ENCODE assay signal across 8 cellular contexts in the genomic region with DNA sequence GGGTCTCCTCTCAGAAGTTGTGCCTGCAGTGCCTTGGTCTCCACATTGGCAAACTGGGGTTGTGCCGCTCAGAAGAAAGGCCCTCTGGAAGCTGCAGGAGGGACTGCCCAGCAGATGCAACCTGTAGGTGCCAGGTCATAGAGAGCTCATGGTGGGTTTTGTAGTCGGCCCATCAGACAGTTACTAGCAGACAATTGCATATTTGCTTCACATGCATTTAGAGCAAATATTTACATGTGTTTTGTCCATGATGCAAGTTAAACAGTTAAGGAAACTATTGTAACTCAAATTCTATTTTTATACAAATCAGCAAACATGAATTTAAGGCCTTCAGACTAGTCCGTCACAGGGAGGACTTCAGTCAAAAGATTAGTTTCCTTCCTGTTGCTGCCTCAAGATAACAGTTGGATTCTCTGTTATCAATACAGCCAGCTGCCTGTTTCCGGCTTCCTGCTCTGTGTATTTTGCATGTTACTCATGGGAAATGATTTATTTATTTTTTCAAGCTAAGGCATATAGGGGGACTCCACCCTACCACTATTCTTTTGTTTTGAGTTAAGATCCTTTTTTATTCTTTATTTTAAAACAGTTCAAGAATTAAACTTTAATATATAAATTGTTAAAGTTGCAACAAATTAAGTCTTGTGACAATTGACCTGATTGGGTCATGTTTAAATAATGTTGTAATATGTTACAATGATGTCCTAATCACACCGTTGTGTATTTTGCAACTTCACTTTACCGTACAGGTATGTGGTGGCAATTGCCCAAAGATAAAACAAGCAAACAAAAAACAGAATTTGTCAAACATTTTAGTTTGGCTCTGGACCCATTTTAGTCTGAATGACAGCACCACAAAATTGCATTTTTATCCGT.
DNase-seq lines count a peak whose midpoint lies in the region; TF ChIP-seq lines count a peak whose summit lies in the region.

No MANE protein-coding gene starts in this region.

- H3K4me1 ChIP-seq in muscle layer of duodenum (ENCODE audit: control insufficient read depth in 1 of 2, insufficient read depth in 2 of 2, low read length in 2 of 2), result peaks cover 13 to 18% of the 10 kb centered on the region in 2 donors
- peaks cover 0 to 29% (median 10%) of the 10 kb centered on the region in 4 donors for H3K4me1 ChIP-seq in tibial artery

- H3K36me3 ChIP-seq in muscle layer of duodenum (ENCODE audit: control insufficient read depth in 1 of 2, insufficient read depth in 2 of 2, low read length in 2 of 2), result peaks cover 0 to 4% of the 10 kb centered on the region in 2 donors
- H3K36me3 ChIP-seq in tibial artery, result no peaks in the 10 kb centered on the region

- TF ChIP-seq CTCF in cardiac fibroblast (IDR thresholded peaks at IDR 0.05; ENCODE audit: low read depth, low read length) (no peak), tibial artery (IDR thresholded peaks at IDR 0.05) (no peak)

- H3K4me3 ChIP-seq in cardiac fibroblast (replicated peaks in 1 of 2; ENCODE audit: low read depth in 2 of 2, low read length in 2 of 2) (no peak overlapping the region), muscle layer of duodenum (ENCODE audit: low read depth in 1 of 2, low read length in 2 of 2) (no peak overlapping the region), tibial artery (no peak overlapping the region)

- no peaks in the 10 kb centered on the region for H3K27me3 ChIP-seq in muscle layer of duodenum (ENCODE audit: low read depth, low read length)
- no peaks in the 10 kb centered on the region for H3K27me3 ChIP-seq in tibial artery

- intact Hi-C loops in tibial artery (cut with DNase I; ENCODE audit: low total_unique reads), result no loop called here

- peak; percentile 35 for DNase-seq in activated naive CD4-positive, alpha-beta T cell treated with Interleukin-2 at 50 U/mL for 16 hours
- no peak for DNase-seq in activated naive CD4-positive, alpha-beta T cell (lab: John Stamatoyannopoulos, UW)
- DNase-seq in HuH-7.5 (ENCODE audit: low spot score), result peak; percentile 43
- DNase-seq in cardiac fibroblast (ENCODE audit: low read depth in 2 of 2), result peak; percentile 55 to 69
- DNase-seq in NCI-H1417 treated with DMSO at 0.1 percent for 48 hours (lab: John Stamatoyannopoulos, UW), result no peak
- no peak for DNase-seq in tibial artery
- DNase-seq in stimulated activated CD4-positive, alpha-beta T cell treated with anti-CD3 and anti-CD28 coated beads, Interleukin-2, amount 100 ng/mL, for 48 hours, result no peak

- no peaks in the 10 kb centered on the region for H3K9me3 ChIP-seq in muscle layer of duodenum (ENCODE audit: control insufficient read depth in 1 of 2, low read length in 2 of 2)
- H3K9me3 ChIP-seq in tibial artery, result no peaks in the 10 kb centered on the region

- peak overlapping the region; percentile 17 for H3K27ac ChIP-seq in muscle layer of duodenum (ENCODE audit: low read length)
- H3K27ac ChIP-seq in tibial artery, result no peak overlapping the region

Comparison
In these comparisons a context has a peak if more than half of its experiments do, and no peak if none do; other contexts are left out.
1. DNase-seq: peak in activated naive CD4-positive, alpha-beta T cell treated with Interleukin-2 at 50 U/mL for 16 hours (single experiment), HuH-7.5 (single experiment) and cardiac fibroblast (2 of 2); none in activated naive CD4-positive, alpha-beta T cell (0 of 4), NCI-H1417 treated with DMSO at 0.1 percent for 48 hours (single experiment), tibial artery (0 of 2) and stimulated activated CD4-positive, alpha-beta T cell treated with anti-CD3 and anti-CD28 coated beads, Interleukin-2, amount 100 ng/mL, for 48 hours (0 of 2).